ENCODE assay signal across 20 cellular contexts in the genomic region with DNA sequence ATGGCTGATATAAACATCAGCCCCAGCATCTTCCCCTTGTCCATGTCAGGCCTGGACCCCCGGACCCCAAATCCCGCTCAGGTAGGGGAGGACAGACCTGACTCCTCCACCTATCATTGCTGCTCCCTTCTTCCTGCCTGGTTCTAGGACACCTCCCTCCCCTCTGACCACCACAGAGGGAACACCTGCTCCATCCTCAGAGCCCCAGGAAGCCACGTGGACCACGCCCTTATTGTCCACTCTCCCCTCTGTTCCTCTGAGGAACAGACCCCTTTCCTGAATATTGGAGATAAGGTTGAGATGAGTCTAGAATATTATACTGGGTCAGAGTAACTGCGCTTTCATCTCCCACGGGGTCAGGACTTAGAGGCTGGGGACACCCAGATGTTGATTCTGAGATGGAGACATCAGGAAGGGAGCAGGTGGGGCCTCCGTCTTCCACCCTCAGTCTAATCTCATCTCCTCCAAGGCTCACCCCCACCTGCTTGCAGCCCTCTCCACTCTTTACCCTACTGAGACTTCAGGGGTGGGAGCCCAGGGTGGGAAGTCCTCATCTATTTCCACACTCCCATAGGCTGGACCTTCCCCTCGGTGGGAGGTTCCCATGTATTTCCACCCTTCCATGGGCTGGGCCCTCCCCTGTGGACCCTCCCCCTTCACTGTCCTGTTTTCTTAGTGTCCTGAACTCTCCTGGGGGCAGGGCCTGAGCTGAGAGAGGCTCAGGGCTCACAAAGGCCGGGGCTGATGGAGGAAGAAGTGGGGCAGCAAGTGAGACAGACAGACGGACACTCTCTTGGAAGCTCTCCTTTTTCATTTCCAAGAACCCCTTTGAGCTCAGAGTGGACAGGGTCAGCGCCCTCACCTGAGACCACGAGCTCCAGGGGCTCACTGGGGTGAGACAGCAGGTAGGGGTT. TPM values are rescaled to one million over a fixed set of nuclear protein-coding genes. Genes with fewer than 3 reads are reported as not detected.
DNase-seq lines count a peak whose midpoint lies in the region; ATAC-seq and TF ChIP-seq lines count a peak whose summit lies in the region.
"Had no signal": no experiment of that assay in that cellular context is flagged by ENCODE, and none has a peak within 500 bp of the region (broad histone marks: within the 10 kb centered on the region; RNA-seq: fewer than 3 reads in every experiment).

No MANE protein-coding gene starts in this region.

- ATAC-seq in central memory CD8-positive, alpha-beta T cell (replicated peaks; ENCODE audit: extremely low read depth, poor library complexity, severe bottlenecking): no peak
- ATAC-seq in upper lobe of right lung (no peak), omental fat pad (ENCODE audit: low FRiP score) (no peak)

- TF ChIP-seq CTCF in upper lobe of right lung (IDR thresholded peaks at IDR 0.05): no peak
- no peak for TF ChIP-seq CTCF in omental fat pad (IDR thresholded peaks at IDR 0.05)

- H3K27ac ChIP-seq in upper lobe of right lung: no peak overlapping the region
- H3K27ac ChIP-seq: 22Rv1, HL-60 had no signal

- H3K27me3 Mint-ChIP-seq in T-helper 1 cell treated with Interleukin-12 subunit alpha and Interleukin-12 subunit beta and Interleukin-4 antibody, amounts not matched to agents 30 μg/mL and 1 μg/mL, for 36 hours (ENCODE audit: low read depth): peaks cover 12% of the 10 kb centered on the region
- H3K27me3 Mint-ChIP-seq in central memory CD8-positive, alpha-beta T cell: peaks cover 57% of the 10 kb centered on the region

- H3K4me3 ChIP-seq in upper lobe of right lung: no peak overlapping the region
- H3K4me3 ChIP-seq: K562 had no signal

- no peaks in the 10 kb centered on the region for H3K4me1 Mint-ChIP-seq in T-helper 1 cell treated with Interleukin-12 subunit alpha and Interleukin-12 subunit beta and Interleukin-4 antibody, amounts not matched to agents 30 μg/mL and 1 μg/mL, for 36 hours (ENCODE audit: low read depth)
- no peaks in the 10 kb centered on the region for H3K4me1 Mint-ChIP-seq in central memory CD8-positive, alpha-beta T cell

- H3K4me3 Mint-ChIP-seq in T-helper 1 cell treated with Interleukin-12 subunit alpha and Interleukin-12 subunit beta and Interleukin-4 antibody, amounts not matched to agents 30 μg/mL and 1 μg/mL, for 36 hours: no peak overlapping the region
- H3K4me3 Mint-ChIP-seq in central memory CD8-positive, alpha-beta T cell: no peak overlapping the region

- no peaks in the 10 kb centered on the region for H3K9me3 Mint-ChIP-seq in T-helper 1 cell treated with Interleukin-12 subunit alpha and Interleukin-12 subunit beta and Interleukin-4 antibody, amounts not matched to agents 30 μg/mL and 1 μg/mL, for 36 hours
- no peaks in the 10 kb centered on the region for H3K9me3 Mint-ChIP-seq in central memory CD8-positive, alpha-beta T cell

- H3K9me3 ChIP-seq in upper lobe of right lung: no peaks in the 10 kb centered on the region
- H3K9me3 ChIP-seq: Caco-2 had no signal

- in situ Hi-C loops in ACHN (cut with HindIII; ENCODE audit: low pct_ligation_motif_present, low pct_unique_long_range_greater_than_20kb, low sequenced_read_pairs): no loop called here

- no peaks in the 10 kb centered on the region for H3K4me1 ChIP-seq in upper lobe of right lung
- H3K4me1 ChIP-seq: Caco-2 had no signal

- peak overlapping the region; percentile 16 for H3K27ac Mint-ChIP-seq in T-helper 1 cell treated with Interleukin-12 subunit alpha and Interleukin-12 subunit beta and Interleukin-4 antibody, amounts not matched to agents 30 μg/mL and 1 μg/mL, for 36 hours
- H3K27ac Mint-ChIP-seq in central memory CD8-positive, alpha-beta T cell (ENCODE audit: low read depth): peak overlapping the region; percentile 4

- H3K27me3 ChIP-seq in upper lobe of right lung: peaks cover 3% of the 10 kb centered on the region

- H3K36me3 Mint-ChIP-seq in T-helper 1 cell treated with Interleukin-12 subunit alpha and Interleukin-12 subunit beta and Interleukin-4 antibody, amounts not matched to agents 30 μg/mL and 1 μg/mL, for 36 hours (ENCODE audit: low read depth): no peaks in the 10 kb centered on the region
- H3K36me3 Mint-ChIP-seq in central memory CD8-positive, alpha-beta T cell (ENCODE audit: insufficient read depth): no peaks in the 10 kb centered on the region

- DNase-seq in T-helper 1 cell (no peak), mesenteric fat pad (ENCODE audit: low spot score) (peak; percentile 35), upper lobe of right lung (peak; percentile 53), ACHN (no peak), omental fat pad (ENCODE audit: low spot score) (no peak), erythroblast (lab: John Stamatoyannopoulos, UW) (no peak)
- DNase-seq in central memory CD8-positive, alpha-beta T cell (ENCODE audit: low spot score in 2 of 2): no peak
- DNase-seq: Caco-2; DMS53; NCI-H1417 treated with DMSO at 0.1 percent for 48 hours; NCI-H1930; NCI-H2171; NCI-H446 treated with DMSO at 0.1 percent for 48 hours; NK-92 treated with Interleukin-12 subunit alpha and Interleukin-12 subunit beta, amount 100 ng/mL, for 24 hours; RPMI8226 had no signal

- intact Hi-C loops in upper lobe of right lung (cut with DNase I): no loop called here

- no peaks in the 10 kb centered on the region for H3K36me3 ChIP-seq in upper lobe of right lung

- TF ChIP-seq POLR2A in erythroblast (IDR thresholded peaks at IDR 0.05; ENCODE audit: low read length): no peak

RNA-seq across cellular contexts. Expression of gene LILRA4, which starts 2.7 kb away (rescaled TPM):
- total RNA-seq in mesenteric fat pad: 1.0 TPM
- 4.8 TPM for total RNA-seq in upper lobe of right lung
- under 1 TPM in 1 of 4 donors, not detected in 3; 0.56 TPM for total RNA-seq in omental fat pad
- total RNA-seq: Caco-2, K562, OCI-LY7 had no signal

RNA-seq across cellular contexts. Expression of gene LILRA5, which starts 23.3 kb away (rescaled TPM):
- total RNA-seq in mesenteric fat pad: 23.0 TPM
- 13.5 TPM for total RNA-seq in upper lobe of right lung
- 10 to 100 TPM in 1 of 4 donors, 1 to 10 TPM in 3; 3.7 to 13.2 (median 7.8) TPM for total RNA-seq in omental fat pad
- total RNA-seq: Caco-2, K562, OCI-LY7 had no signal

RNA-seq across cellular contexts. Expression of gene LAIR1, which starts 28.5 kb away (rescaled TPM):
- 63.8 TPM for total RNA-seq in mesenteric fat pad
- 87.8 TPM for total RNA-seq in upper lobe of right lung
- total RNA-seq in omental fat pad: 10 to 100 TPM; 24.3 to 82.5 (median 37.0) TPM
- total RNA-seq: Caco-2 had no signal

RNA-seq across cellular contexts. Expression of gene LILRB2, which starts 55.3 kb away (rescaled TPM):
- total RNA-seq in mesenteric fat pad: 14.4 TPM
- 18.8 TPM for total RNA-seq in upper lobe of right lung
- total RNA-seq in omental fat pad: 10 to 100 TPM in 2 of 4 donors, 1 to 10 TPM in 2; 3.5 to 15.4 (median 10.1) TPM
- total RNA-seq: Caco-2, K562, OCI-LY7 had no signal

Comparison
In these comparisons a context has a peak if more than half of its experiments do, and no peak if none do; other contexts are left out.
1. DNase-seq: peak in mesenteric fat pad (single experiment) and upper lobe of right lung (single experiment); none in T-helper 1 cell (0 of 5), central memory CD8-positive, alpha-beta T cell (0 of 2), ACHN (single experiment), omental fat pad (single experiment) and erythroblast (0 of 2).